ENCODE assay signal across 19 cellular contexts in genomic region chr19:10256551-10256950, GRCh38. TPM values are rescaled to one million over a fixed set of nuclear protein-coding genes. Genes with fewer than 3 reads are reported as not detected.
DNase-seq lines count a peak whose midpoint lies in the region; ATAC-seq, FAIRE-seq and TF ChIP-seq lines count a peak whose summit lies in the region.
"Had no signal": no experiment of that assay in that cellular context is flagged by ENCODE, and none has a peak within 500 bp of the region (broad histone marks: within the 10 kb centered on the region; RNA-seq: fewer than 3 reads in every experiment).

No MANE protein-coding gene starts in this region.

- no peak for FAIRE-seq in kidney (lab: Jason Lieb, UNC)
- FAIRE-seq: A204.1, GM12892, GM18507 had no signal

- H3K4me1 Mint-ChIP-seq in CD4-positive, alpha-beta T cell (ENCODE audit: low read depth) = peaks cover 27% of the 10 kb centered on the region

- no peak overlapping the region for H3K9ac ChIP-seq in kidney (ENCODE audit: low read length in 2 of 2)
- H3K9ac ChIP-seq: GM23248 had no signal

- peaks cover 70% of the 10 kb centered on the region for H3K36me3 Mint-ChIP-seq in CD4-positive, alpha-beta T cell (ENCODE audit: low read depth)

- no peak overlapping the region for H3K27ac ChIP-seq in CD4-positive, alpha-beta T cell (ENCODE audit: low read depth, low read length)
- H3K27ac ChIP-seq in kidney (ENCODE audit: low read depth in 2 of 2, low read length in 2 of 2) = no peak overlapping the region
- H3K27ac ChIP-seq in upper lobe of left lung = peak overlapping the region in 3 of 4 donors; percentile 28 to 41 (median 38)
- H3K27ac ChIP-seq: GM23248 had no signal

- intact Hi-C loops in CD4-positive, alpha-beta T cell (cut with DNase I, micrococcal nuclease) = loop anchor here in 1 of 2 experiments (10.0 kb wide), 1 partner anchor 422 kb away; the partner anchor contains the start of gene PIN1
- intact Hi-C loops in kidney (cut with DNase I) = no loop called here

- peak overlapping the region; percentile 7 for H3K4me3 Mint-ChIP-seq in CD4-positive, alpha-beta T cell

- WGBS in upper lobe of left lung, 2 donors = 67 to 74% methylated on average over 14 to 16 of the region's 18 CpGs

- H3K9me3 ChIP-seq in CD4-positive, alpha-beta T cell (ENCODE audit: control insufficient read depth, low read length) = no peaks in the 10 kb centered on the region
- H3K9me3 ChIP-seq in kidney (ENCODE audit: control insufficient read depth in 1 of 2, low read length in 2 of 2) = no peaks in the 10 kb centered on the region
- H3K9me3 ChIP-seq in upper lobe of left lung = no peaks in the 10 kb centered on the region
- H3K9me3 ChIP-seq: BE2C had no signal

- TF ChIP-seq CTCF in CD4-positive, alpha-beta T cell (IDR thresholded peaks at IDR 0.05) = no peak
- TF ChIP-seq CTCF in kidney (IDR thresholded peaks at IDR 0.05; ENCODE audit: borderline replicate concordance, extremely low read depth, insufficient read depth) (no peak), upper lobe of left lung (IDR thresholded peaks at IDR 0.05) (no peak)

- no peak overlapping the region for H3K27ac Mint-ChIP-seq in CD4-positive, alpha-beta T cell

- peaks cover 0 to 8% of the 10 kb centered on the region in 2 donors for H3K4me1 ChIP-seq in kidney (ENCODE audit: control insufficient read depth in 1 of 2, insufficient read depth in 1 of 2, low read depth in 1 of 2, low read length in 2 of 2)
- peaks cover 15 to 40% (median 23%) of the 10 kb centered on the region in 4 donors for H3K4me1 ChIP-seq in upper lobe of left lung

- H3K27me3 ChIP-seq in CD4-positive, alpha-beta T cell (ENCODE audit: control insufficient read depth, insufficient read depth, low read length) = no peaks in the 10 kb centered on the region
- no peaks in the 10 kb centered on the region for H3K27me3 ChIP-seq in H7 (ENCODE audit: control insufficient read depth, insufficient read depth, low read length)
- no peaks in the 10 kb centered on the region for H3K27me3 ChIP-seq in upper lobe of left lung
- H3K27me3 ChIP-seq: BE2C had no signal

- H3K9me3 Mint-ChIP-seq in CD4-positive, alpha-beta T cell = no peaks in the 10 kb centered on the region

- CTCF ChIA-PET in CD4-positive, alpha-beta T cell (lab: Charles Lee) = no interaction called here

- POLR2A ChIA-PET in CD4-positive, alpha-beta T cell (lab: Charles Lee) = interaction anchor here (0.9 kb wide), 1 partner anchor 132 kb away, joined by 3 read pairs; no protein-coding TSS in a partner anchor

- H3K4me3 ChIP-seq in H7 (ENCODE audit: insufficient read depth, low read depth, low read length) (no peak overlapping the region), kidney (ENCODE audit: low read length in 2 of 2) (no peak overlapping the region), upper lobe of left lung (no peak overlapping the region)
- H3K4me3 ChIP-seq: GM23248 had no signal

- peaks cover 24% of the 10 kb centered on the region for H3K36me3 ChIP-seq in H7 (replicated peaks; ENCODE audit: control insufficient read depth, insufficient read depth, low read length)
- H3K36me3 ChIP-seq in kidney (ENCODE audit: control insufficient read depth in 1 of 2, insufficient read depth in 2 of 2, low read length in 2 of 2) = peaks cover 20 to 25% of the 10 kb centered on the region in 2 donors
- H3K36me3 ChIP-seq in upper lobe of left lung = peaks cover 10 to 50% (median 44%) of the 10 kb centered on the region in 4 donors

- no peak for TF ChIP-seq POLR2A in upper lobe of left lung (IDR thresholded peaks at IDR 0.05)

- ATAC-seq in CD4-positive, alpha-beta T cell (ENCODE audit: poor library complexity) = no peak
- ATAC-seq in upper lobe of left lung (ENCODE audit: low FRiP score in 2 of 2) (no peak), HG03025 (IDR thresholded peaks at IDR 0.05; ENCODE audit: low FRiP score, unreplicated experiment) (no peak), HG03571 (IDR thresholded peaks at IDR 0.05; ENCODE audit: unreplicated experiment) (no peak)

- no peak for DNase-seq in CD4-positive, alpha-beta T cell
- DNase-seq in H7 (peak; percentile 19), kidney (peak; percentile 73), upper lobe of left lung (peak in 1 of 2 donors; percentile 80)
- DNase-seq in activated T-cell treated with anti-CD3 and anti-CD28 coated beads, Interleukin-2, amount 50 U/mL, for 1 hour = no peak
- DNase-seq: ACHN; BE2C; C1 segment of cervical spinal cord; CD4-positive, CD25-positive, alpha-beta regulatory T cell; DMS153; DMS79; GDM1; GM23248; HCEC 1CT had no signal

- TF ChIP-seq EP300 in upper lobe of left lung (IDR thresholded peaks at IDR 0.05) = no peak

- H3K27me3 Mint-ChIP-seq in CD4-positive, alpha-beta T cell = no peaks in the 10 kb centered on the region
- H3K27me3 Mint-ChIP-seq: CD4-positive, CD25-positive, alpha-beta regulatory T cell had no signal

RNA-seq across cellular contexts. Expression of gene MRPL4, which starts 4.5 kb away (rescaled TPM):
- total RNA-seq in CD4-positive, alpha-beta T cell = 10 to 100 TPM; 44.6 to 47.3 TPM
- total RNA-seq in H7 (2014; rRNA removed; shearing (Covaris generic)) = 148 and 174 TPM in 2 replicates
- total RNA-seq in kidney (44.8 TPM), upper lobe of left lung (10 to 100 TPM; 23.0 to 70.8 (median 45.0) TPM)
- polyA plus RNA-seq in kidney (ENCODE audit: insufficient read depth, low read depth, low replicate concordance) = 102 TPM

RNA-seq across cellular contexts. Expression of gene ICAM1, which starts 14.4 kb away (rescaled TPM):
- 1 to 10 TPM; 7.0 to 7.4 TPM for total RNA-seq in CD4-positive, alpha-beta T cell
- total RNA-seq in H7 (2014; rRNA removed; shearing (Covaris generic)) = 2.8 and 6.1 TPM in 2 replicates
- total RNA-seq in kidney (50.3 TPM), upper lobe of left lung (100 to 1,000 TPM; 190 to 791 (median 356) TPM)
- 16.3 TPM for polyA plus RNA-seq in kidney (ENCODE audit: insufficient read depth, low read depth, low replicate concordance)

RNA-seq across cellular contexts. Expression of gene S1PR2, which starts 25.4 kb away (rescaled TPM):
- 10 to 100 TPM; 14.6 to 17.2 TPM for total RNA-seq in CD4-positive, alpha-beta T cell
- total RNA-seq in H7 (2014; rRNA removed; shearing (Covaris generic)) = 7.4 and 8.9 TPM in 2 replicates
- total RNA-seq in kidney (6.3 TPM), upper lobe of left lung (10 to 100 TPM in 4 of 6 donors, 1 to 10 TPM in 2; 9.1 to 30.0 (median 16.0) TPM)
- 1.5 TPM for polyA plus RNA-seq in kidney (ENCODE audit: insufficient read depth, low read depth, low replicate concordance)

RNA-seq across cellular contexts. Expression of gene ICAM4, which starts 30.2 kb away (rescaled TPM):
- total RNA-seq in CD4-positive, alpha-beta T cell = under 1 TPM; 0.52 to 0.70 TPM
- total RNA-seq in H7 (2014; rRNA removed; shearing (Covaris generic)) = 1.7 and 2.4 TPM in 2 replicates
- total RNA-seq in kidney (0.85 TPM), upper lobe of left lung (10 to 100 TPM in 5 of 6 donors, 1 to 10 TPM in 1; 6.3 to 24.3 (median 12.0) TPM)
- polyA plus RNA-seq in kidney (ENCODE audit: insufficient read depth, low read depth, low replicate concordance) = 1.1 TPM

RNA-seq across cellular contexts. Expression of gene ICAM5, which starts 33.2 kb away (rescaled TPM):
- not detected for total RNA-seq in CD4-positive, alpha-beta T cell
- 0.83 and 3.7 TPM in 2 replicates for total RNA-seq in H7 (2014; rRNA removed; shearing (Covaris generic))
- 2.9 TPM for total RNA-seq in kidney
- 0.34 TPM for polyA plus RNA-seq in kidney (ENCODE audit: insufficient read depth, low read depth, low replicate concordance)
- 100 to 1,000 TPM in 1 of 6 donors, 10 to 100 TPM in 5; 19.5 to 102 (median 27.2) TPM for total RNA-seq in upper lobe of left lung
- polyA plus RNA-seq: CD4-positive, CD25-positive, alpha-beta regulatory T cell had no signal

Comparison
In these comparisons a context has a peak if more than half of its experiments do, and no peak if none do; other contexts are left out.
1. DNase-seq: peak in H7 (single experiment) and kidney (single experiment); none in CD4-positive, alpha-beta T cell (0 of 10) and activated T-cell treated with anti-CD3 and anti-CD28 coated beads, Interleukin-2, amount 50 U/mL, for 1 hour (single experiment).
2. H3K27ac ChIP-seq: peak in upper lobe of left lung (3 of 4); none in CD4-positive, alpha-beta T cell (single experiment) and kidney (0 of 2).